24 cellular contexts compared by ENCODE assay signal in genomic region chr14:48751293-48751692, GRCh38.
"Had no signal": no experiment of that assay in that cellular context is flagged by ENCODE, and none has a peak within 500 bp of the region (broad histone marks: within the 10 kb centered on the region; RNA-seq: fewer than 3 reads in every experiment).

No MANE protein-coding gene starts in this region.

- DNase-seq: colonic mucosa; cortex of kidney; dermis blood vessel endothelial cell; dorsolateral prefrontal cortex; effector CD4-positive, alpha-beta T cell; effector CD8-positive, alpha-beta T cell; effector memory CD4-positive, alpha-beta T cell; effector memory CD8-positive, alpha-beta T cell; endodermal cell; erythroblast; esophagus squamous epithelium; foreskin fibroblast; foreskin keratinocyte; foreskin melanocyte; gastrocnemius medialis; glutamatergic neuron; head of caudate nucleus; heart left ventricle; heart right ventricle had no signal

- H3K4me3 ChIP-seq: colonic mucosa, coronary artery, dorsolateral prefrontal cortex, esophagus muscularis mucosa, esophagus squamous epithelium, gastrocnemius medialis, gastroesophageal sphincter, heart left ventricle, heart right ventricle had no signal

- H3K9me3 ChIP-seq: colonic mucosa, esophagus muscularis mucosa, esophagus squamous epithelium, gastrocnemius medialis, gastroesophageal sphincter had no signal

- H3K27ac ChIP-seq: colonic mucosa, coronary artery, dorsolateral prefrontal cortex, epithelial cell of prostate, esophagus muscularis mucosa, esophagus squamous epithelium, foreskin keratinocyte, gastrocnemius medialis, gastroesophageal sphincter, heart left ventricle, heart right ventricle had no signal

- H3K4me1 ChIP-seq: colonic mucosa, esophagus squamous epithelium, foreskin keratinocyte, gastrocnemius medialis, gastroesophageal sphincter had no signal

- H3K27me3 ChIP-seq: colonic mucosa, dorsolateral prefrontal cortex, esophagus muscularis mucosa, esophagus squamous epithelium, foreskin keratinocyte, gastrocnemius medialis, gastroesophageal sphincter, heart left ventricle, heart right ventricle had no signal

- H3K36me3 ChIP-seq: colonic mucosa, esophagus muscularis mucosa, esophagus squamous epithelium, gastrocnemius medialis, gastroesophageal sphincter, heart left ventricle, heart right ventricle had no signal

- ATAC-seq: effector memory CD8-positive, alpha-beta T cell; esophagus mucosa; foreskin keratinocyte; gastrocnemius medialis; gastroesophageal sphincter had no signal
